8 cellular contexts compared by ENCODE assay signal in the genomic region with DNA sequence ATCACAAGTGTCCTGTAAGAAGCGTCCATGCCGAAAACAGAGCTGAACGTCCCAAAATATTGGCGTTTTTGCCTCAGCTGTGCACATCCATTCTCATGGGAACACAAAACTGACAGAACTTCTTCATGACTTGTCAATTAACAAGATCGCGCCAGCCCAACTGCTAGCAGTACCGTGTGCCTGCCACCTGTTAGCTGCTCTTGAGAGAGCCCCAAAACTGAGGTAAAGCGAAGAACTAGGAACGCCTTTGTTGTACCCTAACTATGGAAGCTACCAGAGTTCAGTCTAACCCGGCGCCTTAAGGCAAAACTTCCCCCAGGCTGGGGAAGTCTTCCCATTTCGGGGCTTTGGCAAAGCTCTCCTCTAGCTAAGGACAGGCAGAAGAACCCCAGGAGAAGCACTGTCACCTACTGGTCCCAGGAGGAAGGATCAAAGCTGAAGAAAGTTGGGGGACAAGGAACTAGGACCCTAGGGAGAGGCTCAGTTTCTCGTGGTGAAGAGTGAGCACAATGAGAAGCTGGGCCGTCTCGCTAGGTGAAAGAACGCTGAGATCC. TPM values are rescaled to one million over a fixed set of nuclear protein-coding genes. Genes with fewer than 3 reads are reported as not detected.
DNase-seq lines count a peak whose midpoint lies in the region; ATAC-seq and TF ChIP-seq lines count a peak whose summit lies in the region.

No MANE protein-coding gene starts in this region.

- peak; percentile 6 for DNase-seq in activated T-cell treated with anti-CD3 and anti-CD28 coated beads for 48 hours (ENCODE audit: low read depth)
- DNase-seq in activated T-cell treated with anti-CD3 and anti-CD28 coated beads for 4 hours: no peak
- DNase-seq in WTC11 (ENCODE audit: low spot score): no peak
- peak; percentile 63 for DNase-seq in neural progenitor cell (ENCODE audit: low spot score)
- DNase-seq in DMS79 (lab: John Stamatoyannopoulos, UW): no peak

- no peaks in the 10 kb centered on the region for H3K27me3 ChIP-seq in neural progenitor cell

- H2AFZ ChIP-seq in neural progenitor cell (replicated peaks): peak overlapping the region; percentile 71

- POLR2A ChIA-PET in WTC11 (lab: Charles Lee): interaction anchor here (1.2 kb wide), 1 partner anchor 128 kb away, joined by 4 read pairs; a partner anchor contains a TSS

- peaks cover 10% of the 10 kb centered on the region for H3K4me1 Mint-ChIP-seq in WTC11
- H3K4me1 Mint-ChIP-seq in neural progenitor cell: peaks cover 15% of the 10 kb centered on the region

- H3K36me3 ChIP-seq in neural progenitor cell: no peaks in the 10 kb centered on the region

- H3K9ac ChIP-seq in neural progenitor cell: peak overlapping the region; percentile 51

- H3K9me3 Mint-ChIP-seq in WTC11 (no peaks in the 10 kb centered on the region), neural progenitor cell (no peaks in the 10 kb centered on the region)

- CTCF ChIA-PET in WTC11 (lab: Charles Lee): interaction anchor here (0.8 to 3.7 kb wide), 8 partner anchors 9 to 230 kb away, joined by 3 to 24 read pairs (median 4); no protein-coding TSS in a partner anchor

- peak overlapping the region; percentile 100 for H3K27ac Mint-ChIP-seq in WTC11
- H3K27ac Mint-ChIP-seq in neural progenitor cell: peak overlapping the region; percentile 99

- H4K20me1 ChIP-seq in neural progenitor cell (ENCODE audit: low read depth): peaks cover 40% of the 10 kb centered on the region

- peak overlapping the region; percentile 84 for H3K4me3 ChIP-seq in neural progenitor cell

- peaks cover 28% of the 10 kb centered on the region for H3F3A ChIP-seq in neural progenitor cell (ENCODE audit: low read depth)

- no peaks in the 10 kb centered on the region for H3K36me3 Mint-ChIP-seq in WTC11
- no peaks in the 10 kb centered on the region for H3K36me3 Mint-ChIP-seq in neural progenitor cell

- no peaks in the 10 kb centered on the region for H3K9me3 ChIP-seq in neural progenitor cell (ENCODE audit: low read depth)

- peaks cover 12% of the 10 kb centered on the region for H3K4me1 ChIP-seq in neural progenitor cell

- peak overlapping the region; percentile 79 for H3K27ac ChIP-seq in neural progenitor cell

- peak overlapping the region; percentile 87 for H3K4me2 ChIP-seq in neural progenitor cell

- ATAC-seq in HG03378 (IDR thresholded peaks at IDR 0.05; ENCODE audit: unreplicated experiment) (peak; percentile 3), WTC11 (no peak), esophagus mucosa (peak; percentile 12), HG02798 (IDR thresholded peaks at IDR 0.05; ENCODE audit: poor library complexity, unreplicated experiment) (no peak)

- H3K27me3 Mint-ChIP-seq in WTC11 (ENCODE audit: low read depth) (no peaks in the 10 kb centered on the region), neural progenitor cell (ENCODE audit: insufficient read depth, low read depth) (no peaks in the 10 kb centered on the region)

- TF ChIP-seq CTCF in WTC11 (IDR thresholded peaks at IDR 0.05) (no peak), neural progenitor cell (IDR thresholded peaks at IDR 0.05) (no peak)

- H3K4me3 Mint-ChIP-seq in WTC11: peak overlapping the region; percentile 96
- peak overlapping the region; percentile 98 for H3K4me3 Mint-ChIP-seq in neural progenitor cell

- peaks cover 52% of the 10 kb centered on the region for H3K79me2 ChIP-seq in neural progenitor cell (ENCODE audit: low read depth)

TF ChIP-seq in WTC11, 78 proteins besides CTCF, POLR2A, EP300 and RAD21:
- no peak for TF ChIP-seq NR2C2 (CRISPR knock-in tag; IDR thresholded peaks at IDR 0.05)
- TF ChIP-seq ZNF317 (CRISPR knock-in tag; IDR thresholded peaks at IDR 0.05; ENCODE audit: borderline replicate concordance, low read depth): no peak
- TF ChIP-seq, protein P1, sequence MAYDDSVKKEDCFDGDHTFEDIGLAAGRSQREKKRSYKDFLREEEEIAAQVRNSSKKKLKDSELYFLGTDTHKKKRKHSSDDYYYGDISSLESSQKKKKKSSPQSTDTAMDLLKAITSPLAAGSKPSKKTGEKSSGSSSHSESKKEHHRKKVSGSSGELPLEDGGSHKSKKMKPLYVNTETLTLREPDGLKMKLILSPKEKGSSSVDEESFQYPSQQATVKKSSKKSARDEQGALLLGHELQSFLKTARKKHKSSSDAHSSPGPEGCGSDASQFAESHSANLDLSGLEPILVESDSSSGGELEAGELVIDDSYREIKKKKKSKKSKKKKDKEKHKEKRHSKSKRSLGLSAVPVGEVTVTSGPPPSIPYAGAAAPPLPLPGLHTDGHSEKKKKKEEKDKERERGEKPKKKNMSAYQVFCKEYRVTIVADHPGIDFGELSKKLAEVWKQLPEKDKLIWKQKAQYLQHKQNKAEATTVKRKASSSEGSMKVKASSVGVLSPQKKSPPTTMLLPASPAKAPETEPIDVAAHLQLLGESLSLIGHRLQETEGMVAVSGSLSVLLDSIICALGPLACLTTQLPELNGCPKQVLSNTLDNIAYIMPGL (CRISPR knock-in tag; IDR thresholded peaks at IDR 0.05): 0 out of 2 replicates have a peak, but pooled peaks have one; percentile 8
- TF ChIP-seq ATF1 (CRISPR knock-in tag; IDR thresholded peaks at IDR 0.05): no peak
- no peak for TF ChIP-seq ZNF396 (CRISPR knock-in tag; IDR thresholded peaks at IDR 0.05; ENCODE audit: borderline replicate concordance)
- TF ChIP-seq, protein P2, sequence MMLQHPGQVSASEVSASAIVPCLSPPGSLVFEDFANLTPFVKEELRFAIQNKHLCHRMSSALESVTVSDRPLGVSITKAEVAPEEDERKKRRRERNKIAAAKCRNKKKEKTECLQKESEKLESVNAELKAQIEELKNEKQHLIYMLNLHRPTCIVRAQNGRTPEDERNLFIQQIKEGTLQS (CRISPR knock-in tag; conservative IDR thresholded peaks at IDR 0.05): no peak

RNA-seq across cellular contexts. Expression of a gene that starts 0.7 kb away (rescaled TPM):
- total RNA-seq in WTC11 (2021) (27.4 to 29.4 TPM (median 28.1 TPM) in 3 replicates), esophagus mucosa (18.9 TPM), neural progenitor cell (ENCODE audit: low replicate concordance) (32.9 and 33.5 TPM in 2 replicates)

Comparison
In these comparisons a context has a peak if more than half of its experiments do, and no peak if none do; other contexts are left out.
1. DNase-seq: peak in activated T-cell treated with anti-CD3 and anti-CD28 coated beads for 48 hours (single experiment) and neural progenitor cell (single experiment); none in activated T-cell treated with anti-CD3 and anti-CD28 coated beads for 4 hours (single experiment), WTC11 (single experiment) and DMS79 (single experiment).
2. ATAC-seq: peak in HG03378 (single experiment) and esophagus mucosa (single experiment); none in WTC11 (single experiment) and HG02798 (single experiment).